Comparison of ENCODE assay signal across 22 cellular contexts in the genomic region with DNA sequence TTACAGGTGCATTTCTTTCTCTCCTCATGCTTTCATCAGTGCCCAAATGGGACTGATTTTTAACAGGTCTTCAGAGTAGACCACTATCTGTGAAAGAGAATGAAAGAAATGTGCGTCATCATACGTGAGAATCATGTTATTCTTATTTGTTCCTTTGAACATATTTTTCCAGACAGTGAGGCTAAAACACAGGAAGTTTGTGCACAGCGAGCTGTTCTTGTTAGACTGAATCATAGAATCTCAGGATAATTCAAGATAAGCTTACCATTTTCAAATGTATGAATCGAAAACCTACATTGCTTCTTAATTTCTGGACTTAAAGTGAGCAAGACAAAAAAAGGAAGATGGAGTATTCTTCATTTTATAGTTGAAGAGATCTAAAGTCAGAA.
DNase-seq lines count a peak whose midpoint lies in the region; FAIRE-seq and TF ChIP-seq lines count a peak whose summit lies in the region.
"Had no signal": no experiment of that assay in that cellular context is flagged by ENCODE, and none has a peak within 500 bp of the region (broad histone marks: within the 10 kb centered on the region; RNA-seq: fewer than 3 reads in every experiment).

No MANE protein-coding gene starts in this region.

- no peaks in the 10 kb centered on the region for H3K79me2 ChIP-seq in astrocyte (ENCODE audit: insufficient read depth, low read length)
- H3K79me2 ChIP-seq in fibroblast of lung (ENCODE audit: control insufficient read depth, insufficient read depth, low read length) = no peaks in the 10 kb centered on the region

- no peaks in the 10 kb centered on the region for H4K20me1 ChIP-seq in astrocyte (ENCODE audit: insufficient read depth, low read length)
- no peaks in the 10 kb centered on the region for H4K20me1 ChIP-seq in fibroblast of lung (ENCODE audit: control insufficient read depth, extremely low read depth, insufficient read depth, low read length)

- peak; percentile 15 for DNase-seq in M059J (ENCODE audit: low read depth)
- DNase-seq in astrocyte (ENCODE audit: low read depth) = peak; percentile 78
- DNase-seq in fibroblast of lung (ENCODE audit: low read depth in 2 of 2) = peak; percentile 15 to 81
- DNase-seq in smooth muscle cell of the brain vasculature (ENCODE audit: low read depth, low spot score) = peak; percentile 40
- DNase-seq in NCI-H1417 treated with DMSO at 0.1 percent for 48 hours (lab: John Stamatoyannopoulos, UW) = no peak
- DNase-seq in lower leg skin (ENCODE audit: low spot score in 2 of 2) = no peak
- no peak for DNase-seq in activated naive CD4-positive, alpha-beta T cell treated with anti-CD3 and anti-CD28 coated beads for 36 hours
- DNase-seq: activated CD8-positive, alpha-beta T cell treated with anti-CD3 and anti-CD28 coated beads for 36 hours; activated naive CD4-positive, alpha-beta T cell treated with anti-CD3 and anti-CD28 coated beads, Interleukin-2, amount 50 U/mL, for 16 hours; activated T-cell treated with anti-CD3 and anti-CD28 coated beads, Interleukin-2, amount 50 U/mL, for 4 hours; body of pancreas; CD4-positive, alpha-beta memory T cell; H9; hypothalamus; IMR-90; islet precursor cell; NCI-H1694 treated with DMSO at 0.1 percent for 48 hours; nucleus accumbens had no signal

- H3K4me3 ChIP-seq in astrocyte (ENCODE audit: insufficient read depth, low read depth, low read length) (no peak overlapping the region), fibroblast of lung (replicated peaks in 1 of 4; ENCODE audit: control extremely low read depth in 1 of 4, insufficient read depth in 1 of 4, low read depth in 3 of 4, low read length in 4 of 4) (no peak overlapping the region), lower leg skin (ENCODE audit: low read depth, poor library complexity, severe bottlenecking) (no peak overlapping the region)
- H3K4me3 ChIP-seq: body of pancreas, SK-N-MC had no signal

- no peak overlapping the region for H3K27ac Mint-ChIP-seq in astrocyte (ENCODE audit: unreplicated experiment)
- no peak overlapping the region for H3K27ac Mint-ChIP-seq in activated naive CD4-positive, alpha-beta T cell treated with anti-CD3 and anti-CD28 coated beads for 36 hours
- H3K27ac Mint-ChIP-seq: activated CD8-positive, alpha-beta T cell treated with anti-CD3 and anti-CD28 coated beads for 36 hours; CD4-positive, alpha-beta memory T cell; H9; stimulated activated memory B cell treated with anti-CD40 and anti-IgM and Interleukin-4, amounts not matched to agents 10 μg/mL and 1 μg/mL and 100 μg/mL, for 72 hours had no signal

- peak overlapping the region; percentile 42 for H3K9ac ChIP-seq in astrocyte (ENCODE audit: low read length)
- H3K9ac ChIP-seq in fibroblast of lung (ENCODE audit: insufficient read depth, low read length) = no peak overlapping the region

- H3K9me3 ChIP-seq in astrocyte (ENCODE audit: insufficient read depth, low read depth, low read length) = no peaks in the 10 kb centered on the region
- H3K9me3 ChIP-seq in fibroblast of lung (ENCODE audit: control insufficient read depth, insufficient read depth, low read depth, low read length) = no peaks in the 10 kb centered on the region
- H3K9me3 ChIP-seq: body of pancreas had no signal

- H3K4me1 Mint-ChIP-seq in astrocyte (ENCODE audit: low read depth, unreplicated experiment) = peaks cover 57% of the 10 kb centered on the region
- H3K4me1 Mint-ChIP-seq in activated naive CD4-positive, alpha-beta T cell treated with anti-CD3 and anti-CD28 coated beads for 36 hours (ENCODE audit: low read depth) = no peaks in the 10 kb centered on the region
- H3K4me1 Mint-ChIP-seq: CD4-positive, alpha-beta memory T cell; stimulated activated memory B cell treated with anti-CD40 and anti-IgM and Interleukin-4, amounts not matched to agents 10 μg/mL and 1 μg/mL and 100 μg/mL, for 72 hours had no signal

- H3K4me2 ChIP-seq in astrocyte (ENCODE audit: low read length) (peak overlapping the region; percentile 56), fibroblast of lung (ENCODE audit: extremely low read depth, insufficient read depth, low read length) (no peak overlapping the region)

- TF ChIP-seq CTCF in astrocyte (IDR thresholded peaks at IDR 0.05; ENCODE audit: insufficient read depth, low read depth, low read length) = no peak
- TF ChIP-seq CTCF in fibroblast of lung (conservative IDR thresholded peaks at IDR 0.05 in 1 of 2, IDR thresholded peaks at IDR 0.05 in 1 of 2; ENCODE audit: low read depth in 1 of 2, low read length in 2 of 2) = no peak
- no peak for TF ChIP-seq CTCF in lower leg skin (IDR thresholded peaks at IDR 0.05)

- no peaks in the 10 kb centered on the region for H3K36me3 Mint-ChIP-seq in astrocyte (ENCODE audit: low read depth, unreplicated experiment)
- no peaks in the 10 kb centered on the region for H3K36me3 Mint-ChIP-seq in activated naive CD4-positive, alpha-beta T cell treated with anti-CD3 and anti-CD28 coated beads for 36 hours (ENCODE audit: low read depth)
- H3K36me3 Mint-ChIP-seq: CD4-positive, alpha-beta memory T cell; stimulated activated memory B cell treated with anti-CD40 and anti-IgM and Interleukin-4, amounts not matched to agents 10 μg/mL and 1 μg/mL and 100 μg/mL, for 72 hours had no signal

- no peak for TF ChIP-seq POLR2A in lower leg skin (IDR thresholded peaks at IDR 0.05)

- no peak overlapping the region for H2AFZ ChIP-seq in astrocyte (ENCODE audit: low read depth, low read length)
- H2AFZ ChIP-seq in fibroblast of lung (ENCODE audit: low read length) = no peak overlapping the region

- FAIRE-seq in astrocyte (lab: Jason Lieb, UNC) = peak; percentile 79
- FAIRE-seq: frontal cortex, RCC 7860 had no signal

- no peaks in the 10 kb centered on the region for H3K27me3 Mint-ChIP-seq in astrocyte (ENCODE audit: low read depth, unreplicated experiment)
- peaks cover 1% of the 10 kb centered on the region for H3K27me3 Mint-ChIP-seq in activated naive CD4-positive, alpha-beta T cell treated with anti-CD3 and anti-CD28 coated beads for 36 hours (ENCODE audit: low read depth)
- H3K27me3 Mint-ChIP-seq: activated CD8-positive, alpha-beta T cell treated with anti-CD3 and anti-CD28 coated beads for 36 hours; stimulated activated memory B cell treated with anti-CD40 and anti-IgM and Interleukin-4, amounts not matched to agents 10 μg/mL and 1 μg/mL and 100 μg/mL, for 72 hours had no signal

- CTCF ChIA-PET in activated naive CD4-positive, alpha-beta T cell treated with anti-CD3 and anti-CD28 coated beads for 36 hours (lab: Charles Lee) = interaction anchor here (0.7 kb wide), 1 partner anchor 56 kb away, joined by 4 read pairs; no protein-coding TSS in a partner anchor

- peak overlapping the region; percentile 78 for H3K27ac ChIP-seq in astrocyte (ENCODE audit: low read depth, low read length)
- H3K27ac ChIP-seq in fibroblast of lung (ENCODE audit: insufficient read depth, low read length) = no peak overlapping the region
- H3K27ac ChIP-seq: body of pancreas, SK-N-MC had no signal

- no peak overlapping the region for H3K4me3 Mint-ChIP-seq in astrocyte (ENCODE audit: unreplicated experiment)
- H3K4me3 Mint-ChIP-seq in activated naive CD4-positive, alpha-beta T cell treated with anti-CD3 and anti-CD28 coated beads for 36 hours = no peak overlapping the region
- H3K4me3 Mint-ChIP-seq: activated CD8-positive, alpha-beta T cell treated with anti-CD3 and anti-CD28 coated beads for 36 hours; activated T-cell treated with anti-CD3 and anti-CD28 coated beads, Interleukin-2, amount 50 U/mL, for 4 hours; CD4-positive, alpha-beta memory T cell; H9; stimulated activated memory B cell treated with anti-CD40 and anti-IgM and Interleukin-4, amounts not matched to agents 10 μg/mL and 1 μg/mL and 100 μg/mL, for 72 hours had no signal

- H3K27me3 ChIP-seq in astrocyte (ENCODE audit: insufficient read depth, low read length) (no peaks in the 10 kb centered on the region), fibroblast of lung (ENCODE audit: control insufficient read depth, insufficient read depth, low read length) (no peaks in the 10 kb centered on the region)
- H3K27me3 ChIP-seq: body of pancreas had no signal

- H3K36me3 ChIP-seq in astrocyte (ENCODE audit: insufficient read depth, low read length) (no peaks in the 10 kb centered on the region), fibroblast of lung (ENCODE audit: control insufficient read depth, insufficient read depth, low read length) (no peaks in the 10 kb centered on the region)

- H3K4me1 ChIP-seq in astrocyte (ENCODE audit: insufficient read depth, low read length) (peaks cover 71% of the 10 kb centered on the region), fibroblast of lung (ENCODE audit: control insufficient read depth, extremely low read depth, insufficient read depth, low read length) (no peaks in the 10 kb centered on the region)
- H3K4me1 ChIP-seq: body of pancreas had no signal

- WGBS in lower leg skin, 2 donors = 83 to 84% methylated on average over 4 of the region's 4 CpGs

- intact Hi-C loops in lower leg skin (cut with DNase I; ENCODE audit: low total_unique reads) = no loop called here
- intact Hi-C loops in activated naive CD4-positive, alpha-beta T cell treated with anti-CD3 and anti-CD28 coated beads for 36 hours (cut with micrococcal nuclease) = no loop called here

- no peaks in the 10 kb centered on the region for H3K9me3 Mint-ChIP-seq in astrocyte (ENCODE audit: unreplicated experiment)
- no peaks in the 10 kb centered on the region for H3K9me3 Mint-ChIP-seq in activated naive CD4-positive, alpha-beta T cell treated with anti-CD3 and anti-CD28 coated beads for 36 hours
- H3K9me3 Mint-ChIP-seq: activated CD8-positive, alpha-beta T cell treated with anti-CD3 and anti-CD28 coated beads for 36 hours; activated T-cell treated with anti-CD3 and anti-CD28 coated beads, Interleukin-2, amount 50 U/mL, for 4 hours; H9; stimulated activated memory B cell treated with anti-CD40 and anti-IgM and Interleukin-4, amounts not matched to agents 10 μg/mL and 1 μg/mL and 100 μg/mL, for 72 hours had no signal

Comparison
In these comparisons a context has a peak if more than half of its experiments do, and no peak if none do; other contexts are left out.
1. DNase-seq: peak in M059J (single experiment), astrocyte (single experiment), fibroblast of lung (2 of 2) and smooth muscle cell of the brain vasculature (single experiment); none in NCI-H1417 treated with DMSO at 0.1 percent for 48 hours (single experiment), lower leg skin (0 of 2) and activated naive CD4-positive, alpha-beta T cell treated with anti-CD3 and anti-CD28 coated beads for 36 hours (single experiment).